Comparison of ENCODE assay signal across 21 cellular contexts in genomic region chr10:15792777-15793176, GRCh38.
DNase-seq lines count a peak whose midpoint lies in the region; ATAC-seq, FAIRE-seq and TF ChIP-seq lines count a peak whose summit lies in the region.
"Had no signal": no experiment of that assay in that cellular context is flagged by ENCODE, and none has a peak within 500 bp of the region (broad histone marks: within the 10 kb centered on the region; RNA-seq: fewer than 3 reads in every experiment).

No MANE protein-coding gene starts in this region.

- H3K4me1 ChIP-seq in A549 (no peaks in the 10 kb centered on the region), ascending aorta (peaks cover 0 to 52% of the 10 kb centered on the region in 2 donors), tibial artery (peaks cover 0 to 49% (median 19%) of the 10 kb centered on the region in 4 donors)
- H3K4me1 ChIP-seq: Peyer's patch, SJCRH30 had no signal

- no peak for TF ChIP-seq RAD21 in A549 (conservative IDR thresholded peaks at IDR 0.05 in 1 of 2, IDR thresholded peaks at IDR 0.05 in 1 of 2)

- no peak for TF ChIP-seq POLR2A in A549 (IDR thresholded peaks at IDR 0.05; ENCODE audit: low read length)

- H3K9me3 Mint-ChIP-seq in memory B cell (no peaks in the 10 kb centered on the region), progenitor cell of endocrine pancreas (ENCODE audit: low read depth) (no peaks in the 10 kb centered on the region)
- H3K9me3 Mint-ChIP-seq: CD14-positive monocyte, IgD-negative memory B cell had no signal

- no peak for FAIRE-seq in A549 (lab: Jason Lieb, UNC)

- no peak overlapping the region for H3K4me2 ChIP-seq in A549

- intact Hi-C loops in ascending aorta (cut with DNase I) (no loop called here), tibial artery (cut with DNase I; ENCODE audit: low total_unique reads) (no loop called here)

- POLR2A ChIA-PET in A549 (lab: Yijun Ruan, JAX), result no interaction called here

- H3K36me3 Mint-ChIP-seq in memory B cell, result peaks cover 28% of the 10 kb centered on the region
- peaks cover 4% of the 10 kb centered on the region for H3K36me3 Mint-ChIP-seq in progenitor cell of endocrine pancreas (ENCODE audit: insufficient read depth)

- DNase-seq in A549 (ENCODE audit: low read depth in 1 of 2, low spot score in 1 of 2) (no peak), ascending aorta (ENCODE audit: low spot score in 2 of 2) (no peak), memory B cell (ENCODE audit: low spot score in 2 of 2) (no peak), tibial artery (no peak), progenitor cell of endocrine pancreas (ENCODE audit: low spot score, unreplicated experiment) (no peak)
- no peak for DNase-seq in activated CD4-positive, alpha-beta T cell treated with anti-CD3 and anti-CD28 coated beads, Interleukin-2, amount 50 U/mL, for 4 hours
- DNase-seq: 8988T, AML-193, GF-D8, Karpas-422, MV-4-11, NCI-H1105 treated with DMSO at 0.1 percent for 48 hours, NCI-H2029 treated with DMSO at 0.1 percent for 48 hours, NCI-H226, NCI-H510A treated with DMSO at 0.1 percent for 48 hours, NCI-H774, Peyer's patch, SJCRH30 had no signal

- no peak for TF ChIP-seq EP300 in A549 (IDR thresholded peaks at IDR 0.05)

- H3K36me3 ChIP-seq in ascending aorta (peaks cover 0 to 2% of the 10 kb centered on the region in 2 donors), tibial artery (peaks cover 0 to 2% (median 0%) of the 10 kb centered on the region in 3 donors)

- H3K27me3 ChIP-seq in ascending aorta (no peaks in the 10 kb centered on the region), tibial artery (no peaks in the 10 kb centered on the region)
- H3K27me3 ChIP-seq: Peyer's patch, SJCRH30 had no signal

- peak overlapping the region; percentile 5 for H3K27ac Mint-ChIP-seq in memory B cell
- no peak overlapping the region for H3K27ac Mint-ChIP-seq in progenitor cell of endocrine pancreas
- H3K27ac Mint-ChIP-seq: IgD-negative memory B cell had no signal

- ATAC-seq in A549 (no peak), memory B cell (ENCODE audit: low read depth) (no peak), HG02759 (IDR thresholded peaks at IDR 0.05; ENCODE audit: unreplicated experiment) (no peak)

- CTCF ChIA-PET in A549 (lab: Yijun Ruan, JAX), result interaction anchor here (0.7 kb wide), 1 partner anchor 359 kb away, joined by 3 read pairs; no protein-coding TSS in a partner anchor

- no peak overlapping the region for H3K4me3 Mint-ChIP-seq in memory B cell
- H3K4me3 Mint-ChIP-seq in progenitor cell of endocrine pancreas (ENCODE audit: low read depth), result no peak overlapping the region
- H3K4me3 Mint-ChIP-seq: CD14-positive monocyte, IgD-negative memory B cell had no signal

- TF ChIP-seq CTCF in A549 (IDR thresholded peaks at IDR 0.05) (no peak), ascending aorta (IDR thresholded peaks at IDR 0.05) (no peak), tibial artery (IDR thresholded peaks at IDR 0.05) (no peak), progenitor cell of endocrine pancreas (IDR thresholded peaks at IDR 0.05; ENCODE audit: unreplicated experiment) (no peak)

- H3K9me3 ChIP-seq in A549 (no peaks in the 10 kb centered on the region), ascending aorta (no peaks in the 10 kb centered on the region), tibial artery (no peaks in the 10 kb centered on the region)
- H3K9me3 ChIP-seq: Peyer's patch, SJCRH30 had no signal

- H3K27me3 Mint-ChIP-seq in memory B cell, result no peaks in the 10 kb centered on the region
- no peaks in the 10 kb centered on the region for H3K27me3 Mint-ChIP-seq in progenitor cell of endocrine pancreas
- H3K27me3 Mint-ChIP-seq: IgD-negative memory B cell had no signal

- H3K27ac ChIP-seq in A549 (no peak overlapping the region), ascending aorta (peak overlapping the region; percentile 85 to 87), tibial artery (peak overlapping the region; percentile 56 to 74)
- H3K27ac ChIP-seq: SJCRH30 had no signal

- H3K4me3 ChIP-seq in A549, result no peak overlapping the region
- no peak overlapping the region for H3K4me3 ChIP-seq in ascending aorta
- no peak overlapping the region for H3K4me3 ChIP-seq in tibial artery
- H3K4me3 ChIP-seq: Peyer's patch, SJCRH30 had no signal

- 87% methylated on average over 4 of the region's 4 CpGs for WGBS in A549 (ENCODE audit: missing lambda C conversion rate)

- H3K4me1 Mint-ChIP-seq in memory B cell (no peaks in the 10 kb centered on the region), progenitor cell of endocrine pancreas (ENCODE audit: low read depth) (peaks cover 15% of the 10 kb centered on the region)
- H3K4me1 Mint-ChIP-seq: CD14-positive monocyte had no signal

TF ChIP-seq in A549, 52 proteins besides CTCF, POLR2A, EP300 and RAD21:
- TF ChIP-seq MAFK (IDR thresholded peaks at IDR 0.05; ENCODE audit: partially characterized antibody), result peak; percentile 55
- TF ChIP-seq HMGXB4 (CRISPR knock-in tag; IDR thresholded peaks at IDR 0.05; ENCODE audit: borderline replicate concordance), result no peak

Comparison
In these comparisons a context has a peak if more than half of its experiments do, and no peak if none do; other contexts are left out.
1. H3K27ac ChIP-seq: peak in ascending aorta (2 of 2) and tibial artery (2 of 2); none in A549 (0 of 2).